In the genomic region with DNA sequence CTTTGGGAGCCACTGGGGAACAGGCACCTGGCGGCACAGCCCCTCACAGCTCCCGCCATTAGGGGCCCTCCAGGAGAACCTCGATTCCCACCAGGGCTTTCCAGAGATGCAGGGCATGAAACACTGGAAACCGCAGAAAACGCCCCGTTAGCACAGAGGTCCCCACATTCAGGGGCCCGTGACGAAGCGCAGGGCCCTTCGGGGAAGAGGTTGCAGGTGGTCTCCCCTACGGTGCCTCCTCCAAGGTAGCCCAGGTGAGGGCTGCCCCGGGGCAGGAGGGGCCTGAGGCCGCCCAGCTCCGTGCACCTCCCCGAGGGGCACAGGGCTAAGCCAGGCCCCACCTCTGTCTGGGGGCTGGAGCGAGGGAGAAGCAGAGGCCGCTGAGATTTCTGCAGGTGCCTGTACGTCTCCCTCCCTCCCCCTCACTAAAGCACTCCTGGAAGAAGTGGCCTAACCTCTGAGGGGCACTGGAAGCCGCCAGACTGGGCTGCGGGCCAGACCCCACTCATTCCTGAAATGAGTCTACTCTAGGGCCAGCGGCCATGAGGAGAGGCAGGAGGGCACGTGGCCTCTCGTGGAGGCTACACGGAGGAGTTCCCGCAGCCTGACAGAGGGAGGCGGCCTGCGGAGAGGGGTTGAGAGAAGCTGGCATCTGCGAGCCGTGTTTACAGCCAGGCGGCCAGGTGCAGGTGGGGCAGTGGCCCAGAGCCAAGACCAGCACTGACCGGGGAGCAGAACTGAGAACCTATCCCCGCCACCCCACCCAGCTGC, we compare ENCODE assay signal across 9 cellular contexts. TPM values are rescaled to one million over a fixed set of nuclear protein-coding genes. Genes with fewer than 3 reads are reported as not detected.
A peak's percentile ranks its signal among the peaks of the same experiment; 100 is the strongest.
DNase-seq lines count a peak whose midpoint lies in the region; ATAC-seq and TF ChIP-seq lines count a peak whose summit lies in the region.
"Had no signal": no experiment of that assay in that cellular context is flagged by ENCODE, and none has a peak within 500 bp of the region (broad histone marks: within the 10 kb centered on the region; RNA-seq: fewer than 3 reads in every experiment).

No MANE protein-coding gene starts in this region.

- H3K4me3 Mint-ChIP-seq in Caco-2 (ENCODE audit: unreplicated experiment), result no peak overlapping the region
- no peak overlapping the region for H3K4me3 Mint-ChIP-seq in naive thymus-derived CD4-positive, alpha-beta T cell

- no peak overlapping the region for H3K9ac ChIP-seq in MM.1S (ENCODE audit: low read length)

- H3F3A ChIP-seq in MM.1S (ENCODE audit: insufficient read depth, low read length), result no peaks in the 10 kb centered on the region

- no peaks in the 10 kb centered on the region; the same call in 1 of the 2 replicates for H3K36me3 ChIP-seq in Caco-2 (ENCODE audit: control insufficient read depth, insufficient read depth, low read length)
- no peaks in the 10 kb centered on the region for H3K36me3 ChIP-seq in naive thymus-derived CD4-positive, alpha-beta T cell (ENCODE audit: control insufficient read depth in 2 of 3, insufficient read depth in 3 of 3, low read length in 3 of 3)
- H3K36me3 ChIP-seq in MM.1S (replicated peaks; ENCODE audit: insufficient read depth, low read length), result no peaks in the 10 kb centered on the region
- peaks cover 0 to 61% (median 11%) of the 10 kb centered on the region in 6 donors for H3K36me3 ChIP-seq in spleen
- H3K36me3 ChIP-seq: WERI-Rb-1 had no signal

- H3K4me3 ChIP-seq in Caco-2 (ENCODE audit: low read depth, low read length), result no peak overlapping the region
- H3K4me3 ChIP-seq in naive thymus-derived CD4-positive, alpha-beta T cell (ENCODE audit: low read length), result no peak overlapping the region
- H3K4me3 ChIP-seq in MM.1S (ENCODE audit: low read length), result no peak overlapping the region
- H3K4me3 ChIP-seq in spleen, result no peak overlapping the region

- peaks cover 63% of the 10 kb centered on the region for H3K36me3 Mint-ChIP-seq in Caco-2 (ENCODE audit: insufficient read depth, unreplicated experiment)
- H3K36me3 Mint-ChIP-seq in naive thymus-derived CD4-positive, alpha-beta T cell, result no peaks in the 10 kb centered on the region

- no peaks in the 10 kb centered on the region for H3K9me3 Mint-ChIP-seq in Caco-2 (ENCODE audit: unreplicated experiment)
- H3K9me3 Mint-ChIP-seq in naive thymus-derived CD4-positive, alpha-beta T cell, result no peaks in the 10 kb centered on the region

- H2AFZ ChIP-seq in MM.1S (ENCODE audit: low read length), result no peak overlapping the region

- POLR2A ChIA-PET in Caco-2 (lab: Charles Lee), result no interaction called here
- POLR2A ChIA-PET in naive thymus-derived CD4-positive, alpha-beta T cell (lab: Charles Lee), result no interaction called here

- BruUV-seq in Caco-2 (replicated peaks; lab: Mats Ljungman, UMichigan), result no TSS peak

- no peaks in the 10 kb centered on the region for H3K9me2 ChIP-seq in MM.1S (replicated peaks; ENCODE audit: insufficient read depth, low read length)

- CTCF ChIA-PET in Caco-2 (lab: Charles Lee), result no interaction called here
- CTCF ChIA-PET in naive thymus-derived CD4-positive, alpha-beta T cell (lab: Charles Lee), result no interaction called here

- H3K4me1 ChIP-seq in Caco-2, result peaks cover 18% of the 10 kb centered on the region; the same call in 1 of the 2 replicates
- peaks cover 0 to 3% of the 10 kb centered on the region in 2 donors for H3K4me1 ChIP-seq in naive thymus-derived CD4-positive, alpha-beta T cell (ENCODE audit: control insufficient read depth in 2 of 2, insufficient read depth in 2 of 2, low read length in 2 of 2)
- no peaks in the 10 kb centered on the region for H3K4me1 ChIP-seq in MM.1S (ENCODE audit: low read length)
- H3K4me1 ChIP-seq in spleen, result peaks cover 0 to 51% (median 28%) of the 10 kb centered on the region in 6 donors

- H3K27ac Mint-ChIP-seq in Caco-2 (ENCODE audit: unreplicated experiment), result peak overlapping the region; percentile 58
- no peak overlapping the region for H3K27ac Mint-ChIP-seq in naive thymus-derived CD4-positive, alpha-beta T cell

- ATAC-seq in naive thymus-derived CD4-positive, alpha-beta T cell, result peak; percentile 26
- ATAC-seq in HG03439 (IDR thresholded peaks at IDR 0.05; ENCODE audit: unreplicated experiment), result no peak
- no peak for ATAC-seq in HG03097 (IDR thresholded peaks at IDR 0.05; ENCODE audit: low FRiP score, unreplicated experiment)

- 81 to 88% (median 85%) methylated on average over 25 to 32 of the region's 32 CpGs for WGBS in spleen, 5 donors

- no peak overlapping the region for H3K4me2 ChIP-seq in MM.1S (ENCODE audit: low read depth, low read length)

- no peaks in the 10 kb centered on the region for H3K9me3 ChIP-seq in Caco-2
- H3K9me3 ChIP-seq in naive thymus-derived CD4-positive, alpha-beta T cell (ENCODE audit: control insufficient read depth in 2 of 3, low read length in 3 of 3), result no peaks in the 10 kb centered on the region
- no peaks in the 10 kb centered on the region for H3K9me3 ChIP-seq in MM.1S (replicated peaks; ENCODE audit: insufficient read depth, low read length)
- no peaks in the 10 kb centered on the region for H3K9me3 ChIP-seq in spleen

- no peak for TF ChIP-seq CTCF in Caco-2 (IDR thresholded peaks at IDR 0.05; ENCODE audit: insufficient read depth in 1 of 2, low read depth in 1 of 2, low read length in 1 of 2, severe bottlenecking in 1 of 2, unreplicated experiment in 1 of 2)
- no peak for TF ChIP-seq CTCF in MM.1S (IDR thresholded peaks at IDR 0.05; ENCODE audit: low read length)
- TF ChIP-seq CTCF in spleen (IDR thresholded peaks at IDR 0.05 in 8 of 11, conservative IDR thresholded peaks at IDR 0.05 in 3 of 11), result no peak

- intact Hi-C loops in Caco-2 (cut with micrococcal nuclease; ENCODE audit: unreplicated experiment) (no loop called here), spleen (cut with DNase I; ENCODE audit: low total_unique reads) (no loop called here)
- intact Hi-C loops in naive thymus-derived CD4-positive, alpha-beta T cell (cut with micrococcal nuclease), result loop anchor here in 1 of 2 donors (10.0 kb wide), 1 partner anchor 178 kb away; no protein-coding TSS in a partner anchor

- H3K27me3 Mint-ChIP-seq in Caco-2 (ENCODE audit: insufficient read depth, unreplicated experiment), result no peaks in the 10 kb centered on the region
- peaks cover 15 to 23% (median 20%) of the 10 kb centered on the region in 5 donors for H3K27me3 Mint-ChIP-seq in naive thymus-derived CD4-positive, alpha-beta T cell

- DNase-seq in Caco-2 (no peak), NCI-H1105 treated with DMSO at 0.1 percent for 48 hours (lab: John Stamatoyannopoulos, UW) (peak; percentile 94), MM.1S (no peak), spleen (no peak)
- DNase-seq in naive thymus-derived CD4-positive, alpha-beta T cell, result peak in 1 of 9 donors; percentile 6
- DNase-seq: WERI-Rb-1 had no signal

- H4K20me1 ChIP-seq in MM.1S (ENCODE audit: insufficient read depth, low read length), result no peaks in the 10 kb centered on the region

- no peak for TF ChIP-seq POLR2A in spleen (IDR thresholded peaks at IDR 0.05)

- H3K27ac ChIP-seq in cingulate gyrus (ENCODE audit: low read depth, low read length) (peak overlapping the region; percentile 29), MM.1S (ENCODE audit: low read length) (no peak overlapping the region), spleen (peak overlapping the region in 3 of 8 donors; percentile 20 to 61 (median 21))
- no peak overlapping the region for H3K27ac ChIP-seq in naive thymus-derived CD4-positive, alpha-beta T cell (ENCODE audit: low read depth, low read length)
- H3K27ac ChIP-seq: WERI-Rb-1 had no signal

- no peaks in the 10 kb centered on the region for H3K27me3 ChIP-seq in Caco-2 (replicated peaks; ENCODE audit: control insufficient read depth, insufficient read depth, low read length)
- peaks cover 0 to 5% of the 10 kb centered on the region in 2 donors for H3K27me3 ChIP-seq in naive thymus-derived CD4-positive, alpha-beta T cell (ENCODE audit: control insufficient read depth in 2 of 2, insufficient read depth in 2 of 2, low read length in 2 of 2)
- no peaks in the 10 kb centered on the region for H3K27me3 ChIP-seq in MM.1S (replicated peaks; ENCODE audit: insufficient read depth, low read length)
- H3K27me3 ChIP-seq in spleen (replicated peaks in 1 of 7), result peaks cover 0 to 31% (median 13%) of the 10 kb centered on the region in 7 donors

- no peaks in the 10 kb centered on the region for H3K79me2 ChIP-seq in MM.1S (ENCODE audit: low read length)

- H3K4me1 Mint-ChIP-seq in Caco-2 (ENCODE audit: low read depth, unreplicated experiment), result peaks cover 6% of the 10 kb centered on the region
- peaks cover 0 to 9% (median 5%) of the 10 kb centered on the region in 7 donors for H3K4me1 Mint-ChIP-seq in naive thymus-derived CD4-positive, alpha-beta T cell

RNA-seq across cellular contexts. Expression of gene PDGFA, which starts 6.9 kb away (rescaled TPM):
- total RNA-seq in Caco-2 (2022), result 76.8 and 78.5 TPM in 2 replicates
- total RNA-seq in naive thymus-derived CD4-positive, alpha-beta T cell, result 1 to 10 TPM in 2 of 5 experiments, under 1 TPM in 2, not detected in 1; 0.16 to 2.6 (median 1.1) TPM
- not detected for polyA plus RNA-seq in naive thymus-derived CD4-positive, alpha-beta T cell
- 10 to 100 TPM; 16.1 to 49.5 (median 24.5) TPM for total RNA-seq in spleen
- 10 to 100 TPM in 1 of 3 donors, 1 to 10 TPM in 2; 6.1 to 16.8 (median 9.9) TPM for polyA plus RNA-seq in spleen

Comparison
In these comparisons a context has a peak if more than half of its experiments do, and no peak if none do; other contexts are left out.
1. RNA of gene PDGFA, which starts 6.9 kb away (total RNA-seq): 76.8 to 78.5 TPM in Caco-2 and 16.1 to 49.5 TPM in spleen; 0.16 to 2.6 TPM in naive thymus-derived CD4-positive, alpha-beta T cell; every median in the first group is over 4 times any median in the second.